Comparison of ENCODE assay signal across 26 cellular contexts in genomic region chr13:85586856-85587255, GRCh38.
"Had no signal": no experiment of that assay in that cellular context is flagged by ENCODE, and none has a peak within 500 bp of the region (broad histone marks: within the 10 kb centered on the region; RNA-seq: fewer than 3 reads in every experiment).

No MANE protein-coding gene starts in this region.

- H3K27me3 ChIP-seq: ascending aorta, brain microvascular endothelial cell, esophagus muscularis mucosa, foreskin keratinocyte, left lung, transverse colon had no signal

- H3K27ac ChIP-seq: ascending aorta, brain microvascular endothelial cell, esophagus muscularis mucosa, foreskin keratinocyte, left lung, lower lobe of right lung, transverse colon, WERI-Rb-1 had no signal

- FAIRE-seq: endothelial cell of umbilical vein, TTC549, urothelium cell line had no signal

- H3K36me3 ChIP-seq: ascending aorta, brain microvascular endothelial cell, esophagus muscularis mucosa, left lung, lower lobe of right lung, transverse colon, WERI-Rb-1 had no signal

- DNase-seq: activated CD4-positive, alpha-beta memory T cell treated with anti-CD3 and anti-CD28 coated beads for 36 hours; activated CD4-positive, alpha-beta T cell treated with anti-CD3 and anti-CD28 coated beads, Interleukin-2, amount 10 ng/mL, durations not matched to agents 24 days and 14 days; activated CD4-positive, CD25-positive, alpha-beta regulatory T cell treated with anti-CD3 and anti-CD28 coated beads, Interleukin-2, amount 50 U/mL, for 72 hours; activated CD8-positive, alpha-beta memory T cell treated with anti-CD3 and anti-CD28 coated beads, Interleukin-2, amount 50 U/mL, for 4 hours; activated gamma-delta T cell; activated naive CD4-positive, alpha-beta T cell treated with anti-CD3 and anti-CD28 coated beads, Interleukin-2, amount 10 ng/mL, durations not matched to agents 7 days and 5 days; activated naive CD8-positive, alpha-beta T cell treated with anti-CD3 and anti-CD28 coated beads, Interleukin-2, amount 10 ng/mL, durations not matched to agents 7 days and 5 days; activated T-cell treated with anti-CD3 and anti-CD28 coated beads, Interleukin-2, amount 50 U/mL, for 1 hour; central memory CD4-positive, alpha-beta T cell; left lung; lower lobe of right lung; mesendoderm; natural killer cell; right cardiac atrium; stimulated activated CD4-positive, alpha-beta T cell treated with anti-CD3 and anti-CD28 coated beads, Interleukin-2, amount 100 ng/mL, for 48 hours; stimulated activated naive CD4-positive, alpha-beta T cell treated with Interleukin-2 at 50 U/mL for 16 hours; T-helper 9 cell; transverse colon; WERI-Rb-1 had no signal

- H3K4me1 ChIP-seq: ascending aorta, esophagus muscularis mucosa, left lung, lower lobe of right lung, transverse colon had no signal

- H3K9me3 ChIP-seq: esophagus muscularis mucosa, lower lobe of right lung, transverse colon had no signal

- H3K4me3 ChIP-seq: ascending aorta, esophagus muscularis mucosa, left lung, lower lobe of right lung, transverse colon had no signal

- ATAC-seq: left lung, lower lobe of right lung, natural killer cell, right cardiac atrium had no signal
